In the genomic region with DNA sequence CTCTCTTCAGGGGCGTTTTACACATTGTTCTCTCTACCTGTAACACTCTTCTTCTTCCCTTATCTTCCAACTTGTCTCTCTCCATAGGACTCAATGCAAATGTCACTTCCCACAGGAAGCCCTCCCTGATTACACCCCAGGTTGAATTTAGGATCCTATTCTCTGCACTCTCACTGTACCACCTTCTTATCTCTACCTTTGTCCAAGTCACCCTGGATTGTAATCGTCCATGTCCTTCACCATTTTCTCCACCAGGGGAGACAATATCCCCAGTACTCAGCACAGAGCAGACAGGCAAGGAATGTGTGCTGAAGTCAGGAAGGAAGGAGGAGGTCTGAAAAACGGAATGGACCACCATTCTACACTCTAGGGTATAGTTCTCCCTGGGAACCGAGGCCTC, we compare ENCODE assay signal across 1 cellular context.
TF ChIP-seq lines count a peak whose summit lies in the region.

No MANE protein-coding gene starts in this region.

TF ChIP-seq in IMR-90, 13 proteins besides CTCF, POLR2A, EP300 and RAD21:
- TF ChIP-seq SMC3 (IDR thresholded peaks at IDR 0.05; ENCODE audit: low read depth, low read length) (peak; percentile 17; the same call in 1 of the 2 replicates), MXI1 (IDR thresholded peaks at IDR 0.05; ENCODE audit: borderline replicate concordance, low read depth, low read length) (no peak)
